Comparison of ENCODE assay signal across 28 cellular contexts in the genomic region with DNA sequence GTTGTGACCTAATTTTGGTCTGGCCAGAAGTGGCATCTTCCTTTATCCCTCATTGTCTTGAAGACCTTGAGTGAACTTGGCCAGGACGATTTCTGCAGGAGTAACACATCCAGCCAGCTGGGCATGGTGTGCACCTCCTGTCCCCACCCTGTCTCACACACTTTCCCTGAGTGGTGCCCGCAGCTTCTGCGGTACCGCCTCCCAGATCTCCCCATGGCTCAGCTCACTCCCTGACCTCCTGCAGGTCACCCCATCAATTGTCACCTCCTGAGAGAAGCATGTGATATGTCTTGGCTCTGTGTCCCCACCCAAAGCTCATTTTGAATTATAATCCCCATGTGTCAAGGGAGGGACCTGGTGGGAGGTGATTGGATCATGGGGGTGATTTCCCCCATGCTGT.
"Had no signal": no experiment of that assay in that cellular context is flagged by ENCODE, and none has a peak within 500 bp of the region (broad histone marks: within the 10 kb centered on the region; RNA-seq: fewer than 3 reads in every experiment).

No MANE protein-coding gene starts in this region.

- H3K4me3 ChIP-seq: ascending aorta, K562, Peyer's patch had no signal

- DNase-seq: activated CD4-positive, alpha-beta T cell treated with anti-CD3 and anti-CD28 coated beads for 48 hours; activated CD4-positive, alpha-beta T cell treated with anti-CD3 and anti-CD28 coated beads, Interleukin-2, amount 50 U/mL, for 4 hours; activated CD4-positive, CD25-positive, alpha-beta regulatory T cell treated with anti-CD3 and anti-CD28 coated beads, Interleukin-2, amount 50 U/mL, for 72 hours; activated CD8-positive, alpha-beta T cell treated with anti-CD3 and anti-CD28 coated beads, Interleukin-2, amount 10 ng/mL, durations not matched to agents 7 days and 5 days; activated effector memory CD4-positive, alpha-beta T cell treated with anti-CD3 and anti-CD28 coated beads, Interleukin-2, amount 50 U/mL, for 16 hours; activated naive CD4-positive, alpha-beta T cell treated with Interleukin-2 at 50 U/mL for 16 hours; activated naive CD8-positive, alpha-beta T cell treated with anti-CD3 and anti-CD28 coated beads, Interleukin-2, amount 50 U/mL, for 24 hours; activated T-cell treated with anti-CD3 and anti-CD28 coated beads, Interleukin-2, amount 50 U/mL, for 4 hours; amniotic stem cell; Karpas-422; MM.1S; NCI-H1105; NCI-H1436; NCI-H1694 treated with DMSO at 0.1 percent for 48 hours; NCI-H2029 treated with DMSO at 0.1 percent for 48 hours; NCI-H345; NCI-H510A; NCI-H69; Peyer's patch; SHP77 treated with DMSO at 0.1 percent for 48 hours; T-helper 17 cell; T-helper 9 cell had no signal

- H3K36me3 ChIP-seq: ascending aorta, Peyer's patch had no signal

- H3K27me3 ChIP-seq: ascending aorta, Peyer's patch had no signal

- H3K27ac ChIP-seq: ascending aorta, Peyer's patch, RWPE1 had no signal

- ATAC-seq: activated CD8-positive, alpha-beta memory T cell treated with anti-CD3 and anti-CD28 coated beads, Interleukin-2, amount 10 ng/mL, durations not matched to agents 7 days and 5 days; activated CD8-positive, alpha-beta T cell treated with anti-CD3 and anti-CD28 coated beads, Interleukin-2, amount 10 ng/mL, durations not matched to agents 7 days and 5 days; activated naive CD4-positive, alpha-beta T cell treated with anti-CD3 and anti-CD28 coated beads, Interleukin-2, amount 50 U/mL, for 72 hours; activated naive CD8-positive, alpha-beta T cell treated with anti-CD3 and anti-CD28 coated beads, Interleukin-2, amount 50 U/mL, for 24 hours; activated T-cell treated with anti-CD3 and anti-CD28 coated beads, Interleukin-2, amount 50 U/mL, for 4 hours; K562; T-helper 17 cell; WTC11 had no signal

- H3K4me1 ChIP-seq: ascending aorta, Peyer's patch had no signal

- H3K9me3 ChIP-seq: ascending aorta, Peyer's patch had no signal
